Comparison of ENCODE assay signal across 7 cellular contexts in the genomic region with DNA sequence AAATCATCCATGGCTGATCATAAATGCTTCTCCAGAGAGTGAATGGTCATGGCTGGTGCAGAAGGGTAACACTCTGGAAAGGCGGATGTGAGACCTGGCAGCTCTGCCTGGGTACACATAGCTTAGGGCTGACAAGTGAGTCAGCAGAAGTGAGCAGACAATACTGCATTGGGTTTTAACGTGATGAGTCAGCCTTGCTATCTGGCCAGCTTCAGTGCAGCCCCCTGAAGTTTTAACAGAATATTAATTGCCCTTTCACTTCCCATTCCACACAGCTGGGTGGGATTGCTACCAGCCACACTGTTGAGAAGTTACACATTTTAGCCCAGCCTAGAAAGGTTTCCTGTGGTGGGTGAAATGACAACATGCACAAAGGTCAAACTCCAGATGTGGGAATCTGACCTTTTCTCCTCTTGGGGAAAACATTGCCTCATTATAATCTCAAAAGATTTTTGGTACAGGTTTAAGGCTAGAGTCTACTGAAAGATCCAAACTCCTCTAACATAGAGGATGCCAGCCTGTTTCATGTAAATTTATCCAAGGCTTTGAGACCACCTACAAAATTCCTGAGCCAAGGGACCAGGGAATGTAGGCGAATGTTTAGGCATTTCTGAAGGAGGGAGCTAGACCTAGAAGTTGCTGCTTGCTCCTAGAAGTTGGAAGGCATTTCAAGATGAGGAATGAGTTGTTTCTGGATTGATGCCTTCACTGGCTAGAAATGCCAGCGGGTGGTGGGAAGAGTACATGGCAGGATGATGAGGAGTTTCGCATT.
DNase-seq lines count a peak whose midpoint lies in the region; ATAC-seq and TF ChIP-seq lines count a peak whose summit lies in the region.

No MANE protein-coding gene starts in this region.

- no peaks in the 10 kb centered on the region for H3K9me3 ChIP-seq in GM23248 (ENCODE audit: low read depth)
- H3K9me3 ChIP-seq in HUES64 (ENCODE audit: insufficient read depth, low read depth, low read length): no peaks in the 10 kb centered on the region
- no peaks in the 10 kb centered on the region for H3K9me3 ChIP-seq in adrenal gland (replicated peaks in 1 of 3)
- H3K9me3 ChIP-seq in stomach: no peaks in the 10 kb centered on the region

- peaks cover 47% of the 10 kb centered on the region for H3F3A ChIP-seq in GM23248 (ENCODE audit: insufficient read depth)

- H3K4me3 ChIP-seq in GM23248 (peak overlapping the region; percentile 13), HUES64 (ENCODE audit: low read length) (no peak overlapping the region), adrenal gland (no peak overlapping the region), stomach (no peak overlapping the region)

- peak overlapping the region; percentile 71 for H3K4me2 ChIP-seq in GM23248 (ENCODE audit: unreplicated experiment)

- in situ Hi-C loops in GM23248 (cut with MboI): no loop called here

- H3K79me2 ChIP-seq in GM23248 (ENCODE audit: insufficient read depth): no peaks in the 10 kb centered on the region

- H3K36me3 ChIP-seq in GM23248 (ENCODE audit: low read depth) (0 out of 2 replicates have a peak, but pooled peaks cover 5% of the 10 kb centered on the region), HUES64 (ENCODE audit: insufficient read depth, low read length) (no peaks in the 10 kb centered on the region), adrenal gland (replicated peaks in 1 of 2) (no peaks in the 10 kb centered on the region), stomach (no peaks in the 10 kb centered on the region)

- intact Hi-C loops in adrenal gland (cut with DNase I): no loop called here
- intact Hi-C loops in stomach (cut with DNase I; ENCODE audit: low total_unique reads): no loop called here

- no peaks in the 10 kb centered on the region for H3K9me2 ChIP-seq in GM23248 (ENCODE audit: insufficient read depth)

- H2AFZ ChIP-seq in GM23248: no peak overlapping the region

- H3K4me1 ChIP-seq in GM23248 (ENCODE audit: insufficient read depth): peaks cover 65% of the 10 kb centered on the region
- H3K4me1 ChIP-seq in HUES64 (ENCODE audit: insufficient read depth, low read length): peaks cover 31% of the 10 kb centered on the region
- H3K4me1 ChIP-seq in adrenal gland (replicated peaks in 1 of 2): peaks cover 13 to 25% of the 10 kb centered on the region in 2 donors
- H3K4me1 ChIP-seq in stomach: peaks cover 10 to 22% (median 16%) of the 10 kb centered on the region in 4 donors

- no peak for TF ChIP-seq CTCF in adrenal gland (IDR thresholded peaks at IDR 0.05)
- no peak for TF ChIP-seq CTCF in stomach (IDR thresholded peaks at IDR 0.05)

- no peak for TF ChIP-seq POLR2A in adrenal gland (IDR thresholded peaks at IDR 0.05)
- TF ChIP-seq POLR2A in stomach (IDR thresholded peaks at IDR 0.05): no peak

- peak; percentile 97 for ATAC-seq in GM18502 (IDR thresholded peaks at IDR 0.05; ENCODE audit: poor library complexity, unreplicated experiment)

- H3K27ac ChIP-seq in GM23248: peak overlapping the region; percentile 94
- H3K27ac ChIP-seq in HUES64 (ENCODE audit: low read depth, low read length): peak overlapping the region; percentile 69
- peak overlapping the region in 4 of 5 donors; percentile 19 to 77 (median 52) for H3K27ac ChIP-seq in adrenal gland
- H3K27ac ChIP-seq in stomach: peak overlapping the region in 4 of 5 donors; percentile 35 to 69 (median 56)

- TF ChIP-seq EP300 in stomach (IDR thresholded peaks at IDR 0.05): no peak

- DNase-seq in GM23248 (peak; percentile 97), adrenal gland (peak; percentile 54 to 86 (median 80)), iPS-NIHi11 (ENCODE audit: low spot score) (peak; percentile 44), stomach (peak; percentile 44), DMS79 treated with DMSO at 0.1 percent for 48 hours (lab: John Stamatoyannopoulos, UW) (no peak)

- WGBS in GM23248 (ENCODE audit: low coverage in 1 of 2, low lambda C conversion rate in 2 of 2, missing lambda C conversion rate in 2 of 2), 2 experiments: 5 to 7% methylated on average over 5 of the region's 5 CpGs
- 67% methylated on average over 4 of the region's 5 CpGs for WGBS in HUES64
- WGBS in adrenal gland, 4 donors: 45 to 53% (median 48%) methylated on average over 5 of the region's 5 CpGs
- 47 to 63% (median 54%) methylated on average over 5 of the region's 5 CpGs for WGBS in stomach, 5 donors

- H3K27me3 ChIP-seq in GM23248 (replicated peaks; ENCODE audit: insufficient read depth) (no peaks in the 10 kb centered on the region), HUES64 (ENCODE audit: insufficient read depth, low read length) (no peaks in the 10 kb centered on the region), adrenal gland (no peaks in the 10 kb centered on the region), stomach (no peaks in the 10 kb centered on the region)

- H4K20me1 ChIP-seq in GM23248 (ENCODE audit: insufficient read depth): no peaks in the 10 kb centered on the region

- H3K9ac ChIP-seq in GM23248 (peak overlapping the region; percentile 57), HUES64 (ENCODE audit: low read depth, low read length) (no peak overlapping the region; the same call in 1 of the 2 replicates)
